Comparison of ENCODE assay signal across 8 cellular contexts in genomic region chr4:70839537-70840093, GRCh38. TPM values are rescaled to one million over a fixed set of nuclear protein-coding genes. Genes with fewer than 3 reads are reported as not detected.
A peak's percentile ranks its signal among the peaks of the same experiment; 100 is the strongest.
DNase-seq lines count a peak whose midpoint lies in the region; ATAC-seq and TF ChIP-seq lines count a peak whose summit lies in the region.

A gene with protein sequence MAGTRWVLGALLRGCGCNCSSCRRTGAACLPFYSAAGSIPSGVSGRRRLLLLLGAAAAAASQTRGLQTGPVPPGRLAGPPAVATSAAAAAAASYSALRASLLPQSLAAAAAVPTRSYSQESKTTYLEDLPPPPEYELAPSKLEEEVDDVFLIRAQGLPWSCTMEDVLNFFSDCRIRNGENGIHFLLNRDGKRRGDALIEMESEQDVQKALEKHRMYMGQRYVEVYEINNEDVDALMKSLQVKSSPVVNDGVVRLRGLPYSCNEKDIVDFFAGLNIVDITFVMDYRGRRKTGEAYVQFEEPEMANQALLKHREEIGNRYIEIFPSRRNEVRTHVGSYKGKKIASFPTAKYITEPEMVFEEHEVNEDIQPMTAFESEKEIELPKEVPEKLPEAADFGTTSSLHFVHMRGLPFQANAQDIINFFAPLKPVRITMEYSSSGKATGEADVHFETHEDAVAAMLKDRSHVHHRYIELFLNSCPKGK (minus strand): TSS chr4:70839890. CDS start chr4:70839827, 63 bp downstream.

- H3K9ac ChIP-seq in PC-3 (ENCODE audit: low read length) = peak within 1 kb of the TSS; percentile 86
- peak within 1 kb of the TSS; percentile 71 for H3K9ac ChIP-seq in mucosa of stomach (ENCODE audit: low read length)

- peaks cover 31% of the 10 kb centered on the region for H4K20me1 ChIP-seq in PC-3 (ENCODE audit: low read length)

- peak within 1 kb of the TSS; percentile 86 for H3K4me2 ChIP-seq in PC-3 (ENCODE audit: low read length)

- intact Hi-C loops in PC-3 (cut with micrococcal nuclease) = loop anchor here (2.0 to 10.0 kb wide), 6 partner anchors 63 to 878 kb away; partner anchors contain the start of genes DCK, MOB1B and UTP3

- peaks cover 48% of the 10 kb centered on the region for H3K79me2 ChIP-seq in PC-3 (ENCODE audit: low read length)

- H3K4me3 ChIP-seq in PC-3 (ENCODE audit: low read length) (peak within 1 kb of the TSS; percentile 96), mucosa of stomach (ENCODE audit: low read length) (peak within 1 kb of the TSS; percentile 51)

- BruUV-seq in PC-3 (replicated peaks; lab: Mats Ljungman, UMichigan) = no TSS peak

- no peaks in the 10 kb centered on the region for H3K9me2 ChIP-seq in PC-3 (replicated peaks; ENCODE audit: low read length)

- ATAC-seq in GM21515 (IDR thresholded peaks at IDR 0.05; ENCODE audit: unreplicated experiment) (peak; percentile 64), PC-3 (peak; percentile 83)

- POLR2A ChIA-PET in PC-3 (lab: Charles Lee; ENCODE audit: unreplicated experiment) = interaction anchor here (0.7 kb wide), 1 partner anchor 872 kb away, joined by 3 read pairs; no protein-coding TSS in a partner anchor

- H3K27ac ChIP-seq in PC-3 (ENCODE audit: low read length) = peak within 1 kb of the TSS; percentile 39

- H2AFZ ChIP-seq in PC-3 (ENCODE audit: low read length) = peak within 1 kb of the TSS; percentile 70

- no peak for TF ChIP-seq CTCF in PC-3 (conservative IDR thresholded peaks at IDR 0.05; ENCODE audit: low read depth, low read length)

- CTCF ChIA-PET in PC-3 (lab: Charles Lee) = interaction anchor here (0.6 kb wide), 1 partner anchor 135 kb away, joined by 11 read pairs; no protein-coding TSS in a partner anchor

- H3K4me1 ChIP-seq in PC-3 (ENCODE audit: insufficient read depth, low read length) = peaks cover 9% of the 10 kb centered on the region
- H3K4me1 ChIP-seq in mucosa of stomach (ENCODE audit: control insufficient read depth, insufficient read depth, low read length) = peaks cover 3% of the 10 kb centered on the region

- H3K9me3 ChIP-seq in PC-3 (ENCODE audit: low read length) (no peaks in the 10 kb centered on the region), mucosa of stomach (ENCODE audit: control insufficient read depth, low read length) (no peaks in the 10 kb centered on the region)

- peak; percentile 74 for TF ChIP-seq POLR2A in erythroblast (IDR thresholded peaks at IDR 0.05; ENCODE audit: low read length)

- no peaks in the 10 kb centered on the region for H3F3A ChIP-seq in PC-3 (ENCODE audit: low read length, unreplicated experiment)

- DNase-seq in DMS153 treated with DMSO at 0.1 percent for 48 hours (lab: John Stamatoyannopoulos, UW; ENCODE audit: unreplicated experiment) (peak; percentile 63), HuH-7 (ENCODE audit: low spot score) (peak; percentile 86), PC-3 (peak; percentile 94), activated T-cell treated with anti-CD3 and anti-CD28 coated beads for 48 hours (ENCODE audit: low read depth) (peak; percentile 92), erythroblast (lab: John Stamatoyannopoulos, UW) (peak; percentile 91 to 93)
- peak; percentile 94 for DNase-seq in stimulated activated CD8-positive, alpha-beta memory T cell treated with anti-CD3 and anti-CD28 coated beads, Interleukin-4, amount 100 ng/mL, for 48 hours

- H3K27me3 ChIP-seq in PC-3 (ENCODE audit: low read length) (no peaks in the 10 kb centered on the region), mucosa of stomach (ENCODE audit: control insufficient read depth, insufficient read depth, low read length) (no peaks in the 10 kb centered on the region)

- H3K36me3 ChIP-seq in PC-3 (ENCODE audit: low read depth, low read length) (peaks cover 11% of the 10 kb centered on the region; the same call in 1 of the 2 replicates), mucosa of stomach (ENCODE audit: control insufficient read depth, insufficient read depth, low read length) (no peaks in the 10 kb centered on the region)

RNA-seq across cellular contexts. Expression of the gene that starts here (rescaled TPM):
- 102 and 103 TPM in 2 replicates for total RNA-seq in PC-3 (2014; rRNA removed)

Comparison
In these comparisons a context has a peak if more than half of its experiments do, and no peak if none do; other contexts are left out.
1. Peak in every context shown above with its lines: DNase-seq, ATAC-seq, H3K4me3 ChIP-seq and H3K27ac ChIP-seq.